Comparison of ENCODE assay signal across 18 cellular contexts in genomic region chr2:42973771-42974170, GRCh38.
DNase-seq lines count a peak whose midpoint lies in the region; TF ChIP-seq lines count a peak whose summit lies in the region.
"Had no signal": no experiment of that assay in that cellular context is flagged by ENCODE, and none has a peak within 500 bp of the region (broad histone marks: within the 10 kb centered on the region; RNA-seq: fewer than 3 reads in every experiment).

No MANE protein-coding gene starts in this region.

- no peak overlapping the region for H3K4me3 Mint-ChIP-seq in dendritic cell treated with granulocyte-macrophage colony-stimulating factor and Interleukin-4, amounts not matched to agents 40 ng/mL and 50 ng/mL, for 4 days
- H3K4me3 Mint-ChIP-seq in neural progenitor cell: no peak overlapping the region
- H3K4me3 Mint-ChIP-seq: activated naive CD4-positive, alpha-beta T cell treated with anti-CD3 and anti-CD28 coated beads for 36 hours; CD8-positive, alpha-beta T cell; T-helper 2 cell treated with Interferon-gamma antibody and Interleukin-4, amounts not matched to agents 5 μg/mL and 100 μg/mL, for 36 hours had no signal

- no peak overlapping the region for H3K4me2 ChIP-seq in neural progenitor cell

- peaks cover 6% of the 10 kb centered on the region for H3K27me3 Mint-ChIP-seq in dendritic cell treated with granulocyte-macrophage colony-stimulating factor and Interleukin-4, amounts not matched to agents 40 ng/mL and 50 ng/mL, for 4 days
- H3K27me3 Mint-ChIP-seq in neural progenitor cell (ENCODE audit: insufficient read depth, low read depth): peaks cover 6% of the 10 kb centered on the region

- H3K9me3 ChIP-seq in neural progenitor cell (ENCODE audit: low read depth) (no peaks in the 10 kb centered on the region), vagina (no peaks in the 10 kb centered on the region)
- H3K9me3 ChIP-seq: tibial artery had no signal

- intact Hi-C loops in dendritic cell treated with granulocyte-macrophage colony-stimulating factor and Interleukin-4, amounts not matched to agents 40 ng/mL and 50 ng/mL, for 4 days (cut with micrococcal nuclease): loop anchor here (2.0 kb wide), 1 partner anchor 153 kb away; no protein-coding TSS in a partner anchor
- intact Hi-C loops in vagina (cut with DNase I): loop anchor here (1.0 to 2.0 kb wide), 3 partner anchors 145 to 255 kb away; no protein-coding TSS in a partner anchor

- H3K4me1 ChIP-seq in neural progenitor cell (peaks cover 9% of the 10 kb centered on the region), vagina (peaks cover 37% of the 10 kb centered on the region)

- no peak overlapping the region for H3K27ac ChIP-seq in neural progenitor cell
- peak overlapping the region; percentile 87 for H3K27ac ChIP-seq in vagina

- H3F3A ChIP-seq in neural progenitor cell (ENCODE audit: low read depth): peaks cover 5% of the 10 kb centered on the region

- no peaks in the 10 kb centered on the region for H3K36me3 ChIP-seq in neural progenitor cell
- no peaks in the 10 kb centered on the region for H3K36me3 ChIP-seq in vagina
- no peaks in the 10 kb centered on the region for H3K36me3 ChIP-seq in H7 (replicated peaks; ENCODE audit: control insufficient read depth, insufficient read depth, low read length)
- H3K36me3 ChIP-seq: tibial artery had no signal

- DNase-seq in activated effector memory CD4-positive, alpha-beta T cell treated with anti-CD3 and anti-CD28 coated beads, Interleukin-2, amount 50 U/mL, for 16 hours: peak; percentile 34
- DNase-seq in activated effector memory CD4-positive, alpha-beta T cell treated with Interleukin-2 at 50 U/mL for 16 hours: no peak
- no peak for DNase-seq in neural progenitor cell (ENCODE audit: low spot score)
- DNase-seq in vagina (ENCODE audit: extremely low spot score in 2 of 2): no peak
- DNase-seq in H7: no peak
- DNase-seq in NCI-H510A treated with DMSO at 0.1 percent for 48 hours (lab: John Stamatoyannopoulos, UW): no peak
- no peak for DNase-seq in epidermal melanocyte (ENCODE audit: insufficient read length, low spot score)
- DNase-seq: activated CD4-positive, alpha-beta T cell treated with anti-CD3 and anti-CD28 coated beads for 1 hour; activated CD8-positive, alpha-beta memory T cell treated with anti-CD3 and anti-CD28 coated beads, Interleukin-2, amount 50 U/mL, for 48 hours; activated naive CD4-positive, alpha-beta T cell treated with anti-CD3 and anti-CD28 coated beads for 36 hours; CD8-positive, alpha-beta T cell; Karpas-422; kidney; tibial artery had no signal

- H4K20me1 ChIP-seq in neural progenitor cell (ENCODE audit: low read depth): no peaks in the 10 kb centered on the region

- TF ChIP-seq POLR2A in vagina (IDR thresholded peaks at IDR 0.05): no peak

- H3K79me2 ChIP-seq in neural progenitor cell (ENCODE audit: low read depth): no peaks in the 10 kb centered on the region

- H3K9me3 Mint-ChIP-seq in dendritic cell treated with granulocyte-macrophage colony-stimulating factor and Interleukin-4, amounts not matched to agents 40 ng/mL and 50 ng/mL, for 4 days: no peaks in the 10 kb centered on the region
- no peaks in the 10 kb centered on the region for H3K9me3 Mint-ChIP-seq in neural progenitor cell
- H3K9me3 Mint-ChIP-seq: activated naive CD4-positive, alpha-beta T cell treated with anti-CD3 and anti-CD28 coated beads for 36 hours; CD8-positive, alpha-beta T cell; GM23338; T-helper 2 cell treated with Interferon-gamma antibody and Interleukin-4, amounts not matched to agents 5 μg/mL and 100 μg/mL, for 36 hours had no signal

- H3K36me3 Mint-ChIP-seq in dendritic cell treated with granulocyte-macrophage colony-stimulating factor and Interleukin-4, amounts not matched to agents 40 ng/mL and 50 ng/mL, for 4 days (ENCODE audit: low read depth): no peaks in the 10 kb centered on the region
- no peaks in the 10 kb centered on the region for H3K36me3 Mint-ChIP-seq in neural progenitor cell
- H3K36me3 Mint-ChIP-seq: CD8-positive, alpha-beta T cell had no signal

- no peak overlapping the region for H2AFZ ChIP-seq in neural progenitor cell (replicated peaks)

- H3K4me3 ChIP-seq in neural progenitor cell: no peak overlapping the region
- no peak overlapping the region for H3K4me3 ChIP-seq in vagina
- H3K4me3 ChIP-seq in H7 (ENCODE audit: insufficient read depth, low read depth, low read length): no peak overlapping the region
- H3K4me3 ChIP-seq: dorsolateral prefrontal cortex, GM23338, tibial artery had no signal

- H3K9ac ChIP-seq in neural progenitor cell: no peak overlapping the region

- H3K27me3 ChIP-seq in neural progenitor cell (no peaks in the 10 kb centered on the region), vagina (no peaks in the 10 kb centered on the region), H7 (ENCODE audit: control insufficient read depth, insufficient read depth, low read length) (no peaks in the 10 kb centered on the region)
- H3K27me3 ChIP-seq: dorsolateral prefrontal cortex, tibial artery had no signal

- peaks cover 72% of the 10 kb centered on the region for H3K4me1 Mint-ChIP-seq in dendritic cell treated with granulocyte-macrophage colony-stimulating factor and Interleukin-4, amounts not matched to agents 40 ng/mL and 50 ng/mL, for 4 days (ENCODE audit: low read depth)
- peaks cover 10% of the 10 kb centered on the region for H3K4me1 Mint-ChIP-seq in neural progenitor cell

- peak overlapping the region; percentile 41 for H3K27ac Mint-ChIP-seq in dendritic cell treated with granulocyte-macrophage colony-stimulating factor and Interleukin-4, amounts not matched to agents 40 ng/mL and 50 ng/mL, for 4 days
- peak overlapping the region; percentile 44 for H3K27ac Mint-ChIP-seq in neural progenitor cell
- H3K27ac Mint-ChIP-seq: activated naive CD4-positive, alpha-beta T cell treated with anti-CD3 and anti-CD28 coated beads for 36 hours; CD8-positive, alpha-beta T cell; GM23338; T-helper 2 cell treated with Interferon-gamma antibody and Interleukin-4, amounts not matched to agents 5 μg/mL and 100 μg/mL, for 36 hours had no signal

- no peak for TF ChIP-seq CTCF in neural progenitor cell (IDR thresholded peaks at IDR 0.05)
- no peak for TF ChIP-seq CTCF in vagina (IDR thresholded peaks at IDR 0.05)
